Comparison of ENCODE assay signal across 7 cellular contexts in genomic region chr1:117367769-117368059, GRCh38. TPM values are rescaled to one million over a fixed set of nuclear protein-coding genes. Genes with fewer than 3 reads are reported as not detected.
DNase-seq lines count a peak whose midpoint lies in the region; ATAC-seq and TF ChIP-seq lines count a peak whose summit lies in the region.

No MANE protein-coding gene starts in this region.

- peaks cover 7% of the 10 kb centered on the region for H3K4me1 ChIP-seq in mesendoderm (ENCODE audit: control insufficient read depth, low read depth, low read length)

- peaks cover 11% of the 10 kb centered on the region for H3K27me3 Mint-ChIP-seq in brain

- peaks cover 2% of the 10 kb centered on the region for H3K79me1 ChIP-seq in mesendoderm (ENCODE audit: low read length)

- WGBS in mesendoderm (ENCODE audit: extremely low coverage, insufficient coverage, low lambda C conversion rate): no CpG with 5 or more reads among the region's 11 CpGs

- H3K9ac ChIP-seq in mesendoderm (ENCODE audit: low read length): peak overlapping the region; percentile 96

- no peak overlapping the region for H2BK15ac ChIP-seq in mesendoderm (replicated peaks; ENCODE audit: low read depth)

- peaks cover 56% of the 10 kb centered on the region for H3K4me1 Mint-ChIP-seq in brain

- peak overlapping the region; percentile 98 for H3K4me2 ChIP-seq in mesendoderm (ENCODE audit: low read length)

- no peak overlapping the region for H4K5ac ChIP-seq in mesendoderm (ENCODE audit: low read length)

- peak overlapping the region; percentile 88 to 98 (median 92) for H3K4me3 Mint-ChIP-seq in brain

- no peaks in the 10 kb centered on the region for H3K36me3 ChIP-seq in mesendoderm (ENCODE audit: control insufficient read depth, insufficient read depth, low read length)

- no peak overlapping the region for H3K4ac ChIP-seq in mesendoderm (ENCODE audit: low read depth, low read length)

- no peak overlapping the region for H2BK5ac ChIP-seq in mesendoderm (ENCODE audit: low read length)

- no peak overlapping the region for H2AK5ac ChIP-seq in mesendoderm (ENCODE audit: low read length)

- H4K8ac ChIP-seq in mesendoderm (ENCODE audit: low read depth, low read length): no peak overlapping the region

- no peak overlapping the region for H2BK120ac ChIP-seq in mesendoderm (ENCODE audit: low read depth, low read length)

- peaks cover 11% of the 10 kb centered on the region for H3K79me2 ChIP-seq in mesendoderm (ENCODE audit: control insufficient read depth, insufficient read depth, low read length)

- H3K4me3 ChIP-seq in LNCaP clone FGC (ENCODE audit: low read depth, low read length) (peak overlapping the region; percentile 77), mesendoderm (ENCODE audit: low read length) (peak overlapping the region; percentile 11)

- peak overlapping the region; percentile 98 for H3K56ac ChIP-seq in mesendoderm (ENCODE audit: low read length)

- no peak for DNase-seq in LNCaP clone FGC (ENCODE audit: low read depth)
- DNase-seq in mesendoderm: peak; percentile 51
- DNase-seq in HuH-7.5 (ENCODE audit: low spot score): no peak
- DNase-seq in NCI-H2081 (lab: John Stamatoyannopoulos, UW): no peak

- peak overlapping the region; percentile 41 to 92 (median 89) for H3K27ac Mint-ChIP-seq in brain

- TF ChIP-seq CTCF in LNCaP clone FGC (IDR thresholded peaks at IDR 0.05; ENCODE audit: control insufficient read depth, extremely low read depth, insufficient read depth): no peak
- TF ChIP-seq CTCF in brain (conservative IDR thresholded peaks at IDR 0.05): no peak

- H3K36me3 Mint-ChIP-seq in brain: no peaks in the 10 kb centered on the region

- ATAC-seq in GM19395 (IDR thresholded peaks at IDR 0.05; ENCODE audit: unreplicated experiment): peak; percentile 13
- ATAC-seq in GM19397 (IDR thresholded peaks at IDR 0.05; ENCODE audit: unreplicated experiment): no peak

- H3K9me3 Mint-ChIP-seq in brain: peaks cover 0 to 5% (median 0%) of the 10 kb centered on the region in 5 experiments

- H3K23ac ChIP-seq in mesendoderm (ENCODE audit: low read length): no peak overlapping the region

- H3K18ac ChIP-seq in mesendoderm (ENCODE audit: low read length): no peak overlapping the region

- peak overlapping the region; percentile 97 for H3K27ac ChIP-seq in mesendoderm (ENCODE audit: low read depth, low read length)

- H3K27me3 ChIP-seq in mesendoderm (ENCODE audit: insufficient read depth, low read length, poor library complexity): no peaks in the 10 kb centered on the region

RNA-seq across cellular contexts. Expression of gene MAN1A2, which starts 0.5 kb away (rescaled TPM):
- 7.6 TPM for polyA plus RNA-seq in brain (ENCODE audit: insufficient read depth, low read depth, low replicate concordance)
- 11.7 TPM for polyA plus RNA-seq in mesendoderm (2013, experiment 1 of 2)
- 11.6 TPM for polyA plus RNA-seq in mesendoderm (2013, experiment 2 of 2)
